In genomic region chr10:62062028-62062427, GRCh38 we compare ENCODE assay signal across 15 cellular contexts.
A peak's percentile ranks its signal among the peaks of the same experiment; 100 is the strongest.
DNase-seq lines count a peak whose midpoint lies in the region; ATAC-seq and TF ChIP-seq lines count a peak whose summit lies in the region.
"Had no signal": no experiment of that assay in that cellular context is flagged by ENCODE, and none has a peak within 500 bp of the region (broad histone marks: within the 10 kb centered on the region; RNA-seq: fewer than 3 reads in every experiment).

No MANE protein-coding gene starts in this region.

- no peak for DNase-seq in natural killer cell treated with Interleukin-12 subunit alpha and Interleukin-12 subunit beta and Interleukin-15 and Interleukin-18, amount 100 ng/mL, for 72 hours (ENCODE audit: low spot score)
- DNase-seq in natural killer cell (no peak), naive B cell (no peak), NCI-H2196 (lab: John Stamatoyannopoulos, UW; ENCODE audit: unreplicated experiment) (no peak), CD14-positive monocyte (ENCODE audit: low spot score) (no peak), NCI-H1694 (lab: John Stamatoyannopoulos, UW) (no peak), WERI-Rb-1 (no peak)
- no peak for DNase-seq in activated naive CD4-positive, alpha-beta T cell treated with anti-CD3 and anti-CD28 coated beads, Interleukin-2, amount 50 U/mL, for 72 hours (ENCODE audit: low spot score in 2 of 2)
- DNase-seq: amniotic stem cell, BE2C, DND-41, NCI-H187, NCI-H748 treated with DMSO at 0.1 percent for 48 hours had no signal

- H3K9me3 ChIP-seq in WERI-Rb-1 (ENCODE audit: severe bottlenecking), result no peaks in the 10 kb centered on the region
- H3K9me3 ChIP-seq: BE2C, neutrophil had no signal

- no peak overlapping the region for H3K27ac ChIP-seq in WERI-Rb-1
- H3K27ac ChIP-seq: neutrophil had no signal

- peak overlapping the region; percentile 58 to 64 for H3K27ac Mint-ChIP-seq in natural killer cell treated with Interleukin-12 subunit alpha and Interleukin-12 subunit beta and Interleukin-15 and Interleukin-18, amount 100 ng/mL, for 72 hours
- H3K27ac Mint-ChIP-seq in natural killer cell, result no peak overlapping the region
- peak overlapping the region; percentile 80 to 92 for H3K27ac Mint-ChIP-seq in activated naive CD4-positive, alpha-beta T cell treated with anti-CD3 and anti-CD28 coated beads, Interleukin-2, amount 50 U/mL, for 72 hours
- peak overlapping the region in 5 of 6 donors; percentile 68 to 88 (median 71) for H3K27ac Mint-ChIP-seq in naive B cell
- H3K27ac Mint-ChIP-seq in CD14-positive monocyte, result no peak overlapping the region

- no peaks in the 10 kb centered on the region for H3K9me3 Mint-ChIP-seq in natural killer cell treated with Interleukin-12 subunit alpha and Interleukin-12 subunit beta and Interleukin-15 and Interleukin-18, amount 100 ng/mL, for 72 hours
- H3K9me3 Mint-ChIP-seq in natural killer cell, result no peaks in the 10 kb centered on the region
- peaks cover 6% of the 10 kb centered on the region in 2 donors for H3K9me3 Mint-ChIP-seq in activated naive CD4-positive, alpha-beta T cell treated with anti-CD3 and anti-CD28 coated beads, Interleukin-2, amount 50 U/mL, for 72 hours
- peaks cover 0 to 2% (median 0%) of the 10 kb centered on the region in 7 donors for H3K9me3 Mint-ChIP-seq in naive B cell
- peaks cover 0 to 3% (median 0%) of the 10 kb centered on the region in 7 donors for H3K9me3 Mint-ChIP-seq in CD14-positive monocyte

- no peak overlapping the region for H3K4me3 ChIP-seq in WERI-Rb-1 (ENCODE audit: low read depth, low read length)
- H3K4me3 ChIP-seq: lung had no signal

- no peaks in the 10 kb centered on the region for H3K27me3 Mint-ChIP-seq in natural killer cell treated with Interleukin-12 subunit alpha and Interleukin-12 subunit beta and Interleukin-15 and Interleukin-18, amount 100 ng/mL, for 72 hours
- H3K27me3 Mint-ChIP-seq in natural killer cell (ENCODE audit: low read depth in 2 of 2) (no peaks in the 10 kb centered on the region), naive B cell (no peaks in the 10 kb centered on the region), CD14-positive monocyte (ENCODE audit: low read depth in 3 of 3) (no peaks in the 10 kb centered on the region)

- no peak overlapping the region for H3K4me3 Mint-ChIP-seq in natural killer cell treated with Interleukin-12 subunit alpha and Interleukin-12 subunit beta and Interleukin-15 and Interleukin-18, amount 100 ng/mL, for 72 hours
- H3K4me3 Mint-ChIP-seq in natural killer cell (no peak overlapping the region), naive B cell (peak overlapping the region in 1 of 8 donors; percentile 50), CD14-positive monocyte (no peak overlapping the region)

- no peaks in the 10 kb centered on the region for H3K36me3 ChIP-seq in WERI-Rb-1
- H3K36me3 ChIP-seq: BE2C, neutrophil had no signal

- H3K4me1 Mint-ChIP-seq in natural killer cell treated with Interleukin-12 subunit alpha and Interleukin-12 subunit beta and Interleukin-15 and Interleukin-18, amount 100 ng/mL, for 72 hours (ENCODE audit: low read depth in 2 of 2), result peaks cover 39 to 59% of the 10 kb centered on the region in 2 donors
- peaks cover 28 to 42% of the 10 kb centered on the region in 2 donors for H3K4me1 Mint-ChIP-seq in natural killer cell
- peaks cover 41 to 79% (median 51%) of the 10 kb centered on the region in 3 donors for H3K4me1 Mint-ChIP-seq in naive B cell
- peaks cover 31% of the 10 kb centered on the region for H3K4me1 Mint-ChIP-seq in CD14-positive monocyte

- H3K27me3 ChIP-seq in WERI-Rb-1 (ENCODE audit: insufficient read depth, low read depth, severe bottlenecking), result no peaks in the 10 kb centered on the region
- H3K27me3 ChIP-seq: BE2C, neutrophil had no signal

- H3K36me3 Mint-ChIP-seq in natural killer cell treated with Interleukin-12 subunit alpha and Interleukin-12 subunit beta and Interleukin-15 and Interleukin-18, amount 100 ng/mL, for 72 hours, result peaks cover 31% of the 10 kb centered on the region
- H3K36me3 Mint-ChIP-seq in natural killer cell (peaks cover 25% of the 10 kb centered on the region), naive B cell (peaks cover 49 to 76% of the 10 kb centered on the region in 2 donors), CD14-positive monocyte (peaks cover 26 to 32% of the 10 kb centered on the region in 2 donors)
- peaks cover 61 to 100% of the 10 kb centered on the region in 2 donors for H3K36me3 Mint-ChIP-seq in activated naive CD4-positive, alpha-beta T cell treated with anti-CD3 and anti-CD28 coated beads, Interleukin-2, amount 50 U/mL, for 72 hours

- ATAC-seq in natural killer cell treated with Interleukin-12 subunit alpha and Interleukin-12 subunit beta and Interleukin-15 and Interleukin-18, amount 100 ng/mL, for 72 hours, result no peak
- ATAC-seq in natural killer cell, result no peak
- peak; percentile 36 to 54 for ATAC-seq in activated naive CD4-positive, alpha-beta T cell treated with anti-CD3 and anti-CD28 coated beads, Interleukin-2, amount 50 U/mL, for 72 hours
- no peak for ATAC-seq in naive B cell (ENCODE audit: low read depth in 2 of 2)

- intact Hi-C loops in natural killer cell (cut with micrococcal nuclease) (no loop called here), CD14-positive monocyte (cut with micrococcal nuclease) (no loop called here)

- TF ChIP-seq CTCF in natural killer cell (IDR thresholded peaks at IDR 0.05), result no peak
- TF ChIP-seq CTCF in CD14-positive monocyte (IDR thresholded peaks at IDR 0.05), result no peak
- TF ChIP-seq CTCF in WERI-Rb-1 (IDR thresholded peaks at IDR 0.05; ENCODE audit: low read depth, low read length), result no peak

Comparison
In these comparisons a context has a peak if more than half of its experiments do, and no peak if none do; other contexts are left out.
1. H3K27ac Mint-ChIP-seq: peak in natural killer cell treated with Interleukin-12 subunit alpha and Interleukin-12 subunit beta and Interleukin-15 and Interleukin-18, amount 100 ng/mL, for 72 hours (2 of 2), activated naive CD4-positive, alpha-beta T cell treated with anti-CD3 and anti-CD28 coated beads, Interleukin-2, amount 50 U/mL, for 72 hours (2 of 2) and naive B cell (5 of 6); none in natural killer cell (0 of 2) and CD14-positive monocyte (0 of 7).
2. ATAC-seq: peak in activated naive CD4-positive, alpha-beta T cell treated with anti-CD3 and anti-CD28 coated beads, Interleukin-2, amount 50 U/mL, for 72 hours (2 of 2); none in natural killer cell treated with Interleukin-12 subunit alpha and Interleukin-12 subunit beta and Interleukin-15 and Interleukin-18, amount 100 ng/mL, for 72 hours (0 of 2), natural killer cell (0 of 3) and naive B cell (0 of 2).